ENCODE assay signal across 9 cellular contexts in the genomic region with DNA sequence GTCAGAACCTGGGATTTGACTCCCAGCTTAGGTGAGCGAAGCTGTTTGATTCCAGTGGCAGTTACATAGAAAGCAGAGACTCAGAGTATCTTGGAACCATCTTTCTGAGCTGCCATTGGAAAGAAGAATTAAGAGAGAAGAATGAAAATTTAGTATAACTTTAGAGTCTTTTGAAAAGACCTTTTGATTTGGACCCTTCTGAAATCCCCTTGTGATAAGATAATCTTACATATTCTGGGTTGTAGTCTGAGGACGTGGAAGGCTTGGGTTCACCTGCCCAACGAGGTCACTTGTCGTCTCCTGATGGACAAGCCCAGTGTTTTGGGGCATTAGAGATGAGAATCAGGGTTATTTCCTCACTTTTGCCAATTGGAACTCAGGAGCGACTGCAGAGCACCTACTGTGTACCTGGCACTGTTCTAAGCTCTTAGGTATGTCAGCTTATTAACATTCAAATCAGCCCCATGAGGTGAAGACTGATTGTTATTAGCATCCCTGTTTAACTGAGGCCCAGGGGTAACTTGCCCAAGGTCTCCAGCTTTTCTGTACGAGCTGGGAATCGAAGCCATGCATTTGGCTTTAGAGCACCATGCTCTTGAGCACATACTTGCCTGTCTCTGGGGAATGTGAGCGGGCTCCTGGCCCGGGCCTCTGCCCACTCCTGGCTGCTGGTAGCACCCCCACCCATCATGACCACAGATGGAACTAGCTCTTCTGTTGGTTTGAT. TPM values are rescaled to one million over a fixed set of nuclear protein-coding genes. Genes with fewer than 3 reads are reported as not detected.
DNase-seq lines count a peak whose midpoint lies in the region; ATAC-seq and TF ChIP-seq lines count a peak whose summit lies in the region.
"Had no signal": no experiment of that assay in that cellular context is flagged by ENCODE, and none has a peak within 500 bp of the region (broad histone marks: within the 10 kb centered on the region; RNA-seq: fewer than 3 reads in every experiment).

No MANE protein-coding gene starts in this region.

- H3K4me3 ChIP-seq in WI38 (ENCODE audit: low read depth, low read length) (peak overlapping the region; percentile 90), iPS-20b (ENCODE audit: low read length) (peak overlapping the region; percentile 83), tibial artery (peak overlapping the region in 1 of 2 donors; percentile 69), left lung (peak overlapping the region in 1 of 2 donors; percentile 89)

- H3K36me3 ChIP-seq in iPS-20b (ENCODE audit: insufficient read depth, low read depth, low read length), result no peaks in the 10 kb centered on the region; the same call in 1 of the 2 replicates
- no peaks in the 10 kb centered on the region for H3K36me3 ChIP-seq in tibial artery
- no peaks in the 10 kb centered on the region for H3K36me3 ChIP-seq in left lung

- peaks cover 64% of the 10 kb centered on the region for H3K4me1 Mint-ChIP-seq in activated naive CD4-positive, alpha-beta T cell treated with anti-CD3 and anti-CD28 coated beads, Interleukin-2, amount 50 U/mL, for 24 hours

- peak overlapping the region; percentile 48 for H3K27ac Mint-ChIP-seq in activated naive CD4-positive, alpha-beta T cell treated with anti-CD3 and anti-CD28 coated beads, Interleukin-2, amount 50 U/mL, for 24 hours

- H3K9me3 ChIP-seq in iPS-20b (ENCODE audit: insufficient read depth, low read depth, low read length) (no peaks in the 10 kb centered on the region), tibial artery (no peaks in the 10 kb centered on the region), left lung (no peaks in the 10 kb centered on the region)

- H3K27me3 Mint-ChIP-seq in activated naive CD4-positive, alpha-beta T cell treated with anti-CD3 and anti-CD28 coated beads, Interleukin-2, amount 50 U/mL, for 24 hours, result no peaks in the 10 kb centered on the region

- no peaks in the 10 kb centered on the region for H3K9me3 Mint-ChIP-seq in activated naive CD4-positive, alpha-beta T cell treated with anti-CD3 and anti-CD28 coated beads, Interleukin-2, amount 50 U/mL, for 24 hours

- H3K4me3 Mint-ChIP-seq in activated naive CD4-positive, alpha-beta T cell treated with anti-CD3 and anti-CD28 coated beads, Interleukin-2, amount 50 U/mL, for 24 hours, result peak overlapping the region; percentile 98

- H3K4me1 ChIP-seq in iPS-20b (ENCODE audit: insufficient read depth, low read length), result peaks cover 15% of the 10 kb centered on the region
- H3K4me1 ChIP-seq in tibial artery, result peaks cover 0 to 29% (median 13%) of the 10 kb centered on the region in 4 donors
- H3K4me1 ChIP-seq in left lung, result peaks cover 0 to 72% of the 10 kb centered on the region in 2 donors

- H3K27ac ChIP-seq in iPS-20b (ENCODE audit: low read length) (no peak overlapping the region), tibial artery (peak overlapping the region; percentile 42 to 84), left lung (peak overlapping the region in 1 of 2 donors; percentile 85)

- TF ChIP-seq CTCF in WI38 (IDR thresholded peaks at IDR 0.05; ENCODE audit: low read depth, low read length) (no peak), tibial artery (IDR thresholded peaks at IDR 0.05) (peak in 1 of 2 experiments; percentile 4), left lung (IDR thresholded peaks at IDR 0.05) (peak in 1 of 2 donors; percentile 10)

- DNase-seq in activated naive CD4-positive, alpha-beta T cell (lab: John Stamatoyannopoulos, UW), result no peak
- peak; percentile 44 to 87 for DNase-seq in tibial artery
- no peak for DNase-seq in GM19240 (ENCODE audit: insufficient read length, low spot score)
- no peak for DNase-seq in OCI-M2 (lab: John Stamatoyannopoulos, UW; ENCODE audit: unreplicated experiment)
- DNase-seq in left lung, result no peak
- DNase-seq: stimulated activated CD4-positive, alpha-beta T cell treated with anti-CD3 and anti-CD28 coated beads, Interleukin-4, amount 100 ng/mL, for 1 hour had no signal

- H3K36me3 Mint-ChIP-seq in activated naive CD4-positive, alpha-beta T cell treated with anti-CD3 and anti-CD28 coated beads, Interleukin-2, amount 50 U/mL, for 24 hours, result peaks cover 11% of the 10 kb centered on the region

- intact Hi-C loops in tibial artery (cut with DNase I; ENCODE audit: low total_unique reads) (loop anchor here (2.0 kb wide), 2 partner anchors 40 to 120 kb away; no protein-coding TSS in a partner anchor), left lung (cut with DNase I) (no loop called here)

- H3K27me3 ChIP-seq in iPS-20b (ENCODE audit: insufficient read depth, low read length) (0 out of 2 replicates have a peak, but pooled peaks cover 8% of the 10 kb centered on the region), tibial artery (no peaks in the 10 kb centered on the region), left lung (peaks cover 0 to 40% of the 10 kb centered on the region in 2 donors)

- H3K9ac ChIP-seq in iPS-20b (ENCODE audit: low read depth, low read length), result peak overlapping the region; percentile 48; the same call in 1 of the 2 replicates

- no peak for ATAC-seq in left lung

RNA-seq across cellular contexts. Expression of gene HK2, which starts 2.9 kb away (rescaled TPM):
- 10 to 100 TPM; 47.4 to 55.6 TPM for total RNA-seq in left lung

Comparison
In these comparisons a context has a peak if more than half of its experiments do, and no peak if none do; other contexts are left out.
1. DNase-seq: peak in tibial artery (2 of 2); none in activated naive CD4-positive, alpha-beta T cell (0 of 4), GM19240 (single experiment), OCI-M2 (single experiment) and left lung (0 of 2).